28 cellular contexts compared by ENCODE assay signal in genomic region chr18:47526147-47526546, GRCh38.
"Had no signal": no experiment of that assay in that cellular context is flagged by ENCODE, and none has a peak within 500 bp of the region (broad histone marks: within the 10 kb centered on the region; RNA-seq: fewer than 3 reads in every experiment).

No MANE protein-coding gene starts in this region.

- H3K4me2 ChIP-seq: neural progenitor cell had no signal

- H3K9ac ChIP-seq: neural progenitor cell had no signal

- H3K36me3 ChIP-seq: neural progenitor cell, neutrophil, pancreas, right lobe of liver, sigmoid colon, stomach, thoracic aorta, thyroid gland, tibial nerve, upper lobe of left lung, vagina had no signal

- H3K9me3 ChIP-seq: neutrophil, pancreas, psoas muscle, right lobe of liver, sigmoid colon, stomach, thoracic aorta, thyroid gland, upper lobe of left lung, vagina had no signal

- H2AFZ ChIP-seq: neural progenitor cell had no signal

- H3K27ac Mint-ChIP-seq: naive thymus-derived CD4-positive, alpha-beta T cell; natural killer cell; nephron; neural progenitor cell; progenitor cell of endocrine pancreas; stimulated activated effector memory CD8-positive, alpha-beta T cell treated with anti-CD3 and anti-CD28 coated beads, Interleukin-12 subunit alpha, Interleukin-12 subunit beta, amount 100 ng/mL, for 72 hours; stimulated activated naive B cell treated with anti-CD40 and anti-IgM and Interleukin-4, amounts not matched to agents 10 μg/mL and 1 μg/mL and 100 μg/mL, for 72 hours; stimulated activated naive CD8-positive, alpha-beta T cell treated with anti-CD3 and anti-CD28 coated beads, Interleukin-15, Interleukin-2, amounts not matched to agents 100 ng/mL and 50 ng/mL, for 24 hours had no signal

- H3K9me3 Mint-ChIP-seq: nephron; stimulated activated naive CD8-positive, alpha-beta T cell treated with anti-CD3 and anti-CD28 coated beads, Interleukin-15, Interleukin-2, amounts not matched to agents 100 ng/mL and 50 ng/mL, for 24 hours had no signal

- H3K4me1 Mint-ChIP-seq: naive thymus-derived CD4-positive, alpha-beta T cell; natural killer cell; nephron; neural progenitor cell; stimulated activated effector memory CD8-positive, alpha-beta T cell treated with anti-CD3 and anti-CD28 coated beads, Interleukin-12 subunit alpha, Interleukin-12 subunit beta, amount 100 ng/mL, for 72 hours; stimulated activated naive B cell treated with anti-CD40 and anti-IgM and Interleukin-4, amounts not matched to agents 10 μg/mL and 1 μg/mL and 100 μg/mL, for 72 hours had no signal

- ATAC-seq: naive thymus-derived CD4-positive, alpha-beta T cell; natural killer cell; pancreas; psoas muscle; right cardiac atrium; right lobe of liver; stimulated activated effector memory CD8-positive, alpha-beta T cell treated with anti-CD3 and anti-CD28 coated beads, Interleukin-12 subunit alpha, Interleukin-12 subunit beta, amount 100 ng/mL, for 72 hours; stimulated activated naive B cell treated with anti-CD40 and anti-IgM and Interleukin-4, amounts not matched to agents 10 μg/mL and 1 μg/mL and 100 μg/mL, for 72 hours had no signal

- H3K4me3 Mint-ChIP-seq: naive thymus-derived CD4-positive, alpha-beta T cell; natural killer cell; nephron; neural progenitor cell; stimulated activated effector memory CD8-positive, alpha-beta T cell treated with anti-CD3 and anti-CD28 coated beads, Interleukin-12 subunit alpha, Interleukin-12 subunit beta, amount 100 ng/mL, for 72 hours; stimulated activated naive B cell treated with anti-CD40 and anti-IgM and Interleukin-4, amounts not matched to agents 10 μg/mL and 1 μg/mL and 100 μg/mL, for 72 hours; stimulated activated naive CD8-positive, alpha-beta T cell treated with anti-CD3 and anti-CD28 coated beads, Interleukin-15, Interleukin-2, amounts not matched to agents 100 ng/mL and 50 ng/mL, for 24 hours had no signal

- H3K27ac ChIP-seq: neural progenitor cell, neutrophil, pancreas, psoas muscle, right lobe of liver, sigmoid colon, stomach, thoracic aorta, thyroid gland, tibial nerve, upper lobe of left lung, vagina had no signal

- H3K4me1 ChIP-seq: neural progenitor cell, pancreas, psoas muscle, right lobe of liver, sigmoid colon, stomach, thyroid gland, tibial nerve, upper lobe of left lung, vagina had no signal

- DNase-seq: naive thymus-derived CD4-positive, alpha-beta T cell; natural killer cell; nucleus accumbens; pancreas; psoas muscle; right cardiac atrium; right lobe of liver; sigmoid colon; small intestine; stimulated activated CD4-positive, alpha-beta T cell treated with anti-CD3 and anti-CD28 coated beads, Interleukin-15, amount 100 ng/mL, for 24 hours; stimulated activated CD4-positive, alpha-beta T cell treated with anti-CD3 and anti-CD28 coated beads, Interleukin-2, amount 100 ng/mL, for 24 hours; stimulated activated CD4-positive, alpha-beta T cell treated with anti-CD3 and anti-CD28 coated beads, Interleukin-2, amount 100 ng/mL, for 48 hours; stimulated activated CD4-positive, alpha-beta T cell treated with anti-CD3 and anti-CD28 coated beads, Interleukin-4, amount 100 ng/mL, for 24 hours; stimulated activated naive B cell treated with anti-CD40 and anti-IgM and Interleukin-4, amounts not matched to agents 10 μg/mL and 1 μg/mL and 100 μg/mL, for 72 hours; stimulated activated naive CD4-positive, alpha-beta T cell treated with Interleukin-2 at 50 U/mL for 16 hours; stomach; thyroid gland; trophoblast cell had no signal

- H3K4me3 ChIP-seq: neural progenitor cell, pancreas, psoas muscle, right lobe of liver, sigmoid colon, stomach, thoracic aorta, thyroid gland, tibial nerve, upper lobe of left lung, vagina had no signal

- H3K27me3 ChIP-seq: neural progenitor cell, pancreas, right lobe of liver, thyroid gland, vagina had no signal

- H3K36me3 Mint-ChIP-seq: naive thymus-derived CD4-positive, alpha-beta T cell; natural killer cell; neural progenitor cell; stimulated activated effector memory CD8-positive, alpha-beta T cell treated with anti-CD3 and anti-CD28 coated beads, Interleukin-12 subunit alpha, Interleukin-12 subunit beta, amount 100 ng/mL, for 72 hours; stimulated activated naive B cell treated with anti-CD40 and anti-IgM and Interleukin-4, amounts not matched to agents 10 μg/mL and 1 μg/mL and 100 μg/mL, for 72 hours had no signal
